In genomic region chr21:29218749-29219148, GRCh38 we compare ENCODE assay signal across 16 cellular contexts.
DNase-seq lines count a peak whose midpoint lies in the region; ATAC-seq, FAIRE-seq and TF ChIP-seq lines count a peak whose summit lies in the region.
"Had no signal": no experiment of that assay in that cellular context is flagged by ENCODE, and none has a peak within 500 bp of the region (broad histone marks: within the 10 kb centered on the region; RNA-seq: fewer than 3 reads in every experiment).

No MANE protein-coding gene starts in this region.

- no peaks in the 10 kb centered on the region for H3K79me2 ChIP-seq in astrocyte (ENCODE audit: insufficient read depth, low read length)

- H3K27ac ChIP-seq in 22Rv1, result peak overlapping the region; percentile 45
- peak overlapping the region; percentile 99 for H3K27ac ChIP-seq in astrocyte (ENCODE audit: low read depth, low read length)
- H3K27ac ChIP-seq: adrenal gland, gastroesophageal sphincter had no signal

- no peak for ATAC-seq in HG03139 (IDR thresholded peaks at IDR 0.05; ENCODE audit: unreplicated experiment)

- H3K36me3 Mint-ChIP-seq in HFFc6 (ENCODE audit: low read depth) (peaks cover 13% of the 10 kb centered on the region), astrocyte (ENCODE audit: low read depth, unreplicated experiment) (no peaks in the 10 kb centered on the region)
- H3K36me3 Mint-ChIP-seq: memory B cell had no signal

- H3K27ac Mint-ChIP-seq in HFFc6 (peak overlapping the region; percentile 7), astrocyte (ENCODE audit: unreplicated experiment) (peak overlapping the region; percentile 16)
- H3K27ac Mint-ChIP-seq: memory B cell had no signal

- no peak overlapping the region for H3K4me3 ChIP-seq in astrocyte (ENCODE audit: insufficient read depth, low read depth, low read length)
- H3K4me3 ChIP-seq: adrenal gland, gastroesophageal sphincter had no signal

- H4K20me1 ChIP-seq in astrocyte (ENCODE audit: insufficient read depth, low read length), result no peaks in the 10 kb centered on the region

- TF ChIP-seq CTCF in 22Rv1 (IDR thresholded peaks at IDR 0.05) (no peak), HFFc6 (IDR thresholded peaks at IDR 0.05) (no peak), astrocyte (IDR thresholded peaks at IDR 0.05; ENCODE audit: insufficient read depth, low read depth, low read length) (no peak)

- H3K9me3 Mint-ChIP-seq in HFFc6 (peaks cover 7% of the 10 kb centered on the region), astrocyte (ENCODE audit: unreplicated experiment) (peaks cover 3% of the 10 kb centered on the region)
- H3K9me3 Mint-ChIP-seq: memory B cell had no signal

- peaks cover 38% of the 10 kb centered on the region for H3K4me1 ChIP-seq in astrocyte (ENCODE audit: insufficient read depth, low read length)
- H3K4me1 ChIP-seq: adrenal gland, gastroesophageal sphincter had no signal

- H2AFZ ChIP-seq in astrocyte (ENCODE audit: low read depth, low read length), result no peak overlapping the region

- H3K9ac ChIP-seq in astrocyte (ENCODE audit: low read length), result peak overlapping the region; percentile 60

- no peak overlapping the region for H3K4me3 Mint-ChIP-seq in HFFc6
- H3K4me3 Mint-ChIP-seq in astrocyte (ENCODE audit: unreplicated experiment), result no peak overlapping the region
- H3K4me3 Mint-ChIP-seq: memory B cell had no signal

- H3K9me3 ChIP-seq in astrocyte (ENCODE audit: insufficient read depth, low read depth, low read length), result peaks cover 7% of the 10 kb centered on the region
- H3K9me3 ChIP-seq: adrenal gland, gastroesophageal sphincter had no signal

- no peak for FAIRE-seq in astrocyte (lab: Jason Lieb, UNC)
- FAIRE-seq: urothelium cell line had no signal

- H3K4me1 Mint-ChIP-seq in HFFc6 (ENCODE audit: low read depth), result peaks cover 71% of the 10 kb centered on the region
- peaks cover 18% of the 10 kb centered on the region for H3K4me1 Mint-ChIP-seq in astrocyte (ENCODE audit: low read depth, unreplicated experiment)

- H3K27me3 ChIP-seq in astrocyte (ENCODE audit: insufficient read depth, low read length), result no peaks in the 10 kb centered on the region
- H3K27me3 ChIP-seq: adrenal gland, gastroesophageal sphincter had no signal

- no peaks in the 10 kb centered on the region for H3K36me3 ChIP-seq in astrocyte (ENCODE audit: insufficient read depth, low read length)
- H3K36me3 ChIP-seq: adrenal gland, gastroesophageal sphincter had no signal

- H3K4me2 ChIP-seq in astrocyte (ENCODE audit: low read length), result no peak overlapping the region

- H3K27me3 Mint-ChIP-seq in HFFc6 (ENCODE audit: insufficient read depth) (no peaks in the 10 kb centered on the region), astrocyte (ENCODE audit: low read depth, unreplicated experiment) (no peaks in the 10 kb centered on the region)
- H3K27me3 Mint-ChIP-seq: memory B cell had no signal

- DNase-seq in HFFc6, result no peak
- no peak for DNase-seq in astrocyte (ENCODE audit: low read depth)
- DNase-seq in left kidney (ENCODE audit: low read depth, low spot score), result peak; percentile 27
- DNase-seq in epidermal melanocyte (ENCODE audit: insufficient read length, low spot score), result no peak
- DNase-seq in cerebellar nuclear complex (lab: John Stamatoyannopoulos, UW), result no peak
- no peak for DNase-seq in HuH-7.5 (ENCODE audit: low spot score)
- DNase-seq: activated CD4-positive, alpha-beta T cell treated with anti-CD3 and anti-CD28 coated beads for 1 hour; H7; SHP77 treated with DMSO at 0.1 percent for 48 hours; stimulated activated CD4-positive, alpha-beta T cell treated with anti-CD3 and anti-CD28 coated beads, Interleukin-1b, Interleukin-23, amount 100 ng/mL, for 48 hours had no signal
